In the genomic region with DNA sequence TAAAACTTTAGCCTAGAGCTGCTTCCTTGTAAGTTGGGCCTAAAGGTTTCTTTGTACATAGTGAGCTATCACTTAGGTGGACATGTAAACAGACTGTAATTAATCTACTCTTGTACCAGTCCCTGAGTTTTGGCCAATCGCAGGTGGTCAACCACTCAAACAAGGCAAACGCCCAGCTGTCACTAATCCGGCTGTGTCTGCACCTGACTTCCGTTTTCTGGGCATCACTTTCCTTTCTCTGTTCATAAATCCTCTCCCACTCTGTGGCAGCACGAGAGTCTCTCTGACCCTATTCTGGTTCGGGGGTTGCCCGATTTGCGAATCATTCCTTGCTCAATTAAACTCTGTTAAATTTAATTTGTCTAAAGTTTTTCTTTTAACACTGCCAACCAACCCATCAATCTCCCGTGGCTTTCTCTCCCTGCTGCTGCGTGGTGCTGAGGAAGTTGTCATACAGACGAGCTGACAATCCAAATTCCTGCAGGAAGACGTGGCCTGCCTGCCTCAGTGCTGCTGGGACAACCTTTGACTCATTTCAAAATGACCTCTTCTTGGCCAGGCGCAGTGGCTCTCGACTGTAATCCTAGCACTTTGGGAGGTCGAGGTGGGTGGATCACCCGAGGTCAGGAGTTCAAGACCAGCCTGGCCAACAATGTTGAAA, we compare ENCODE assay signal across 20 cellular contexts.
A peak's percentile ranks its signal among the peaks of the same experiment; 100 is the strongest.
DNase-seq lines count a peak whose midpoint lies in the region; ATAC-seq, FAIRE-seq and TF ChIP-seq lines count a peak whose summit lies in the region.
"Had no signal": no experiment of that assay in that cellular context is flagged by ENCODE, and none has a peak within 500 bp of the region (broad histone marks: within the 10 kb centered on the region; RNA-seq: fewer than 3 reads in every experiment).

No MANE protein-coding gene starts in this region.

- no peak overlapping the region for H3K27ac ChIP-seq in brain microvascular endothelial cell

- H3K36me3 Mint-ChIP-seq in stimulated activated naive B cell treated with anti-CD40 and anti-IgM and Interleukin-4, amounts not matched to agents 10 μg/mL and 1 μg/mL and 100 μg/mL, for 72 hours: peaks cover 0 to 4% of the 10 kb centered on the region in 2 donors
- H3K36me3 Mint-ChIP-seq: type B pancreatic cell had no signal

- H3K4me3 Mint-ChIP-seq in stimulated activated naive B cell treated with anti-CD40 and anti-IgM and Interleukin-4, amounts not matched to agents 10 μg/mL and 1 μg/mL and 100 μg/mL, for 72 hours: no peak overlapping the region
- H3K4me3 Mint-ChIP-seq: nephron, type B pancreatic cell had no signal

- no peaks in the 10 kb centered on the region for H3K36me3 ChIP-seq in brain microvascular endothelial cell (replicated peaks)

- ATAC-seq in stimulated activated naive B cell treated with anti-CD40 and anti-IgM and Interleukin-4, amounts not matched to agents 10 μg/mL and 1 μg/mL and 100 μg/mL, for 72 hours (replicated peaks): no peak
- ATAC-seq in HG03108 (IDR thresholded peaks at IDR 0.05; ENCODE audit: unreplicated experiment): no peak
- ATAC-seq: stimulated activated naive CD8-positive, alpha-beta T cell treated with anti-CD3 and anti-CD28 coated beads, Interleukin-15, Interleukin-2, amounts not matched to agents 100 U/mL and 50 U/mL, for 24 hours had no signal

- peaks cover 2 to 5% of the 10 kb centered on the region in 2 donors for H3K9me3 Mint-ChIP-seq in stimulated activated naive B cell treated with anti-CD40 and anti-IgM and Interleukin-4, amounts not matched to agents 10 μg/mL and 1 μg/mL and 100 μg/mL, for 72 hours

- peaks cover 0 to 5% of the 10 kb centered on the region in 2 donors for H3K27me3 Mint-ChIP-seq in stimulated activated naive B cell treated with anti-CD40 and anti-IgM and Interleukin-4, amounts not matched to agents 10 μg/mL and 1 μg/mL and 100 μg/mL, for 72 hours
- H3K27me3 Mint-ChIP-seq: type B pancreatic cell had no signal

- H3K4me1 Mint-ChIP-seq in stimulated activated naive B cell treated with anti-CD40 and anti-IgM and Interleukin-4, amounts not matched to agents 10 μg/mL and 1 μg/mL and 100 μg/mL, for 72 hours: peaks cover 2 to 4% of the 10 kb centered on the region in 2 donors
- H3K4me1 Mint-ChIP-seq: nephron had no signal

- in situ Hi-C loops in brain microvascular endothelial cell (cut with HindIII; ENCODE audit: low pct_ligation_motif_present, low sequenced_read_pairs): no loop called here

- peak overlapping the region; percentile 39 for H3K27ac Mint-ChIP-seq in stimulated activated naive B cell treated with anti-CD40 and anti-IgM and Interleukin-4, amounts not matched to agents 10 μg/mL and 1 μg/mL and 100 μg/mL, for 72 hours
- H3K27ac Mint-ChIP-seq: nephron, type B pancreatic cell had no signal

- TF ChIP-seq POLR2A in erythroblast (IDR thresholded peaks at IDR 0.05; ENCODE audit: low read length): no peak

- peak; percentile 20 for DNase-seq in NCI-H748 (lab: John Stamatoyannopoulos, UW; ENCODE audit: unreplicated experiment)
- no peak for DNase-seq in NCI-H748 treated with DMSO at 0.1 percent for 48 hours (lab: John Stamatoyannopoulos, UW)
- DNase-seq in HTR-8/SVneo (ENCODE audit: insufficient read length, low spot score): peak; percentile 10
- DNase-seq in brain microvascular endothelial cell: peak; percentile 3
- DNase-seq in stimulated activated naive B cell treated with anti-CD40 and anti-IgM and Interleukin-4, amounts not matched to agents 10 μg/mL and 1 μg/mL and 100 μg/mL, for 72 hours: no peak
- DNase-seq in erythroblast (lab: John Stamatoyannopoulos, UW): no peak
- no peak for DNase-seq in NOMO-1 (lab: John Stamatoyannopoulos, UW; ENCODE audit: unreplicated experiment in 2 of 2)
- DNase-seq: 8988T; activated CD4-positive, CD25-positive, alpha-beta regulatory T cell; activated effector memory CD4-positive, alpha-beta T cell treated with Interleukin-2 at 50 U/mL for 16 hours; C1 segment of cervical spinal cord; DMS53; foreskin melanocyte; NCI-H1105; stimulated activated CD4-positive, alpha-beta T cell treated with anti-CD3 and anti-CD28 coated beads, Interleukin-12 subunit alpha, Interleukin-12 subunit beta, amount 100 ng/mL, for 4 hours; stimulated activated naive CD8-positive, alpha-beta T cell treated with anti-CD3 and anti-CD28 coated beads, Interleukin-15, Interleukin-2, amounts not matched to agents 100 U/mL and 50 U/mL, for 24 hours; T-helper 2 cell had no signal

- no peak for TF ChIP-seq CTCF in brain microvascular endothelial cell (IDR thresholded peaks at IDR 0.05; ENCODE audit: low read depth, low read length, missing control alignments)

- H3K27me3 ChIP-seq in brain microvascular endothelial cell (replicated peaks): no peaks in the 10 kb centered on the region

- FAIRE-seq in HTR-8/SVneo (lab: Jason Lieb, UNC): no peak

- H3K4me3 ChIP-seq in brain microvascular endothelial cell (ENCODE audit: low read depth, low read length): no peak overlapping the region

Comparison
In these comparisons a context has a peak if more than half of its experiments do, and no peak if none do; other contexts are left out.
1. DNase-seq: peak in NCI-H748 (single experiment), HTR-8/SVneo (single experiment) and brain microvascular endothelial cell (single experiment); none in NCI-H748 treated with DMSO at 0.1 percent for 48 hours (single experiment), stimulated activated naive B cell treated with anti-CD40 and anti-IgM and Interleukin-4, amounts not matched to agents 10 μg/mL and 1 μg/mL and 100 μg/mL, for 72 hours (single experiment), erythroblast (0 of 2) and NOMO-1 (0 of 2).